ENCODE assay signal across 1 cellular context in genomic region chr20:48733296-48733790, GRCh38.
A peak's percentile ranks its signal among the peaks of the same experiment; 100 is the strongest.
TF ChIP-seq lines count a peak whose summit lies in the region.

No MANE protein-coding gene starts in this region.

TF ChIP-seq in K562, 482 proteins besides CTCF, POLR2A, EP300 and RAD21 (continued from another document):
- TF ChIP-seq THRB (CRISPR knock-in tag; conservative IDR thresholded peaks at IDR 0.05) (no peak), ZBTB40 (IDR thresholded peaks at IDR 0.05) (no peak), ZBTB40 (CRISPR knock-in tag; IDR thresholded peaks at IDR 0.05) (no peak), EWSR1 (IDR thresholded peaks at IDR 0.05; ENCODE audit: borderline replicate concordance, low read depth, partially characterized antibody) (no peak), NFYB (IDR thresholded peaks at IDR 0.05; ENCODE audit: extremely low read depth, insufficient read length) (peak; percentile 23), ZNF311 (CRISPR knock-in tag; IDR thresholded peaks at IDR 0.05) (no peak), RUNX1 (IDR thresholded peaks at IDR 0.05; ENCODE audit: low read depth) (no peak), TCFL5 (CRISPR knock-in tag; conservative IDR thresholded peaks at IDR 0.05) (no peak), ZNF274 (IDR thresholded peaks at IDR 0.05; ENCODE audit: borderline replicate concordance, low read depth, low read length) (no peak), NR4A1 (CRISPR knock-in tag; IDR thresholded peaks at IDR 0.05) (no peak), NR4A1 (tag; IDR thresholded peaks at IDR 0.05) (no peak), SREBF2 (CRISPR knock-in tag; IDR thresholded peaks at IDR 0.05) (no peak), HBP1 (CRISPR knock-in tag; IDR thresholded peaks at IDR 0.05) (no peak), RFX5 (IDR thresholded peaks at IDR 0.05; ENCODE audit: low read depth, low read length) (peak; percentile 86), USF1 (CRISPR knock-in tag; IDR thresholded peaks at IDR 0.05) (no peak), RBM34 (IDR thresholded peaks at IDR 0.05; ENCODE audit: borderline replicate concordance, insufficient read depth, low read length) (no peak), TCF7L2 (IDR thresholded peaks at IDR 0.05; ENCODE audit: low read depth, low read length) (no peak), NFATC3 (IDR thresholded peaks at IDR 0.05) (no peak), ZFP36 (IDR thresholded peaks at IDR 0.05; ENCODE audit: low read depth, low read length, partially characterized antibody) (no peak)
